ENCODE assay signal across 17 cellular contexts in genomic region chr1:22437573-22437972, GRCh38.
"Had no signal": no experiment of that assay in that cellular context is flagged by ENCODE, and none has a peak within 500 bp of the region (broad histone marks: within the 10 kb centered on the region; RNA-seq: fewer than 3 reads in every experiment).

No MANE protein-coding gene starts in this region.

- H3K4me3 ChIP-seq: mucosa of descending colon, prostate gland, right atrium auricular region, tibial artery had no signal

- FAIRE-seq: endometrium had no signal

- DNase-seq: activated CD4-positive, alpha-beta T cell treated with anti-CD3 and anti-CD28 coated beads, Interleukin-2, amount 50 U/mL, for 1 hour; activated CD4-positive, CD25-positive, alpha-beta regulatory T cell treated with anti-CD3 and anti-CD28 coated beads, Interleukin-2, amount 50 U/mL, for 72 hours; activated CD8-positive, alpha-beta memory T cell treated with anti-CD3 and anti-CD28 coated beads, Interleukin-2, amount 50 U/mL, for 4 hours; activated naive CD4-positive, alpha-beta T cell treated with anti-CD3 and anti-CD28 coated beads for 36 hours; activated T-cell treated with anti-CD3 and anti-CD28 coated beads, Interleukin-2, amount 50 U/mL, for 4 hours; aorta; cerebellar nuclear complex; cortex of kidney; mesenchymal stem cell; mucosa of descending colon; naive B cell; stimulated activated naive CD8-positive, alpha-beta T cell treated with anti-CD3 and anti-CD28 coated beads, Interleukin-15, Interleukin-2, amounts not matched to agents 100 U/mL and 50 U/mL, for 24 hours; substantia nigra; tibial artery had no signal
